In the genomic region with DNA sequence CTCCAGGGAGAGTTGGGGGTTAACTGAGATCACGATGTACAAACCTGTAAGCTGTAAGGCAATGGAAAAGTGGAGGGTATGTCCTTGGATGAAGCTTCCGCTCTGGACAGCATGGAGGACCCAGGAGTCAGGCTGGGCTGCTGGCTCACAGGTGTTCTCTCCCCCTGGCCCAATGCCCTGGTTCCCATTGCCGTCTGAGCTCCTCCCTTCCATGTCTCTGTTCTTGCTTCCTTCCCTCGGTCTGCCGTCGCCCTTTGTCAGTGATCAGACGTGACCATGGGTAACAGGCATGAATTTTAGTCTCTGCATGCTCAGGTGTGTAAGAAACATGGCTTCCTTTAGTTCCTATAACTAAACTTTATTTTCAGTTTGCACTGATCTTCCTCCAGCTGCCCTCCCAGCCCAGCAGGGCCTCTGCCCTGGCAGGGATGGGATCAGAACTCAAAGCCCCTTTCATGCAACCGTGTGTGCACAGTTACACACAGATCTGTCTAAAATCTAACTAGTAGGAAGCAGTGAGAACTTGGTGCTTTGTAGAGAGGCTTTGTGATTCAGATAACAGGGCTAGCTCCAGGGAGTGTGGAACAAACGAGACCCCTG, we compare ENCODE assay signal across 18 cellular contexts. TPM values are rescaled to one million over a fixed set of nuclear protein-coding genes. Genes with fewer than 3 reads are reported as not detected.
DNase-seq lines count a peak whose midpoint lies in the region; TF ChIP-seq lines count a peak whose summit lies in the region.
"Had no signal": no experiment of that assay in that cellular context is flagged by ENCODE, and none has a peak within 500 bp of the region (broad histone marks: within the 10 kb centered on the region; RNA-seq: fewer than 3 reads in every experiment).

No MANE protein-coding gene starts in this region.

- H3K9me3 ChIP-seq in right atrium auricular region (no peaks in the 10 kb centered on the region), neuronal stem cell (replicated peaks in 1 of 2; ENCODE audit: control insufficient read depth in 2 of 2, insufficient read depth in 1 of 2, low read depth in 1 of 2, low read length in 2 of 2) (no peaks in the 10 kb centered on the region), vagina (no peaks in the 10 kb centered on the region), tibial nerve (no peaks in the 10 kb centered on the region)
- H3K9me3 ChIP-seq: BLaER1 treated with 17β-estradiol and CSF1 and Interleukin-3, amounts not matched to agents 10 nM and 100 nM had no signal

- H2AFZ ChIP-seq in neuronal stem cell (ENCODE audit: low read length), result no peak overlapping the region

- H3K18ac ChIP-seq in neuronal stem cell (ENCODE audit: low read length), result peak overlapping the region; percentile 50

- H3K27me3 ChIP-seq in right atrium auricular region (no peaks in the 10 kb centered on the region), neuronal stem cell (ENCODE audit: control insufficient read depth in 3 of 3, insufficient read depth in 3 of 3, low read depth in 1 of 3, low read length in 3 of 3) (no peaks in the 10 kb centered on the region), vagina (no peaks in the 10 kb centered on the region), tibial nerve (no peaks in the 10 kb centered on the region)
- H3K27me3 ChIP-seq: BLaER1 treated with 17β-estradiol and CSF1 and Interleukin-3, amounts not matched to agents 10 nM and 100 nM had no signal

- H3K36me3 ChIP-seq in right atrium auricular region, result no peaks in the 10 kb centered on the region
- no peaks in the 10 kb centered on the region for H3K36me3 ChIP-seq in neuronal stem cell (replicated peaks in 1 of 2; ENCODE audit: control insufficient read depth in 2 of 2, insufficient read depth in 2 of 2, low read length in 2 of 2)
- no peaks in the 10 kb centered on the region for H3K36me3 ChIP-seq in vagina
- H3K36me3 ChIP-seq in tibial nerve, result no peaks in the 10 kb centered on the region
- H3K36me3 ChIP-seq: BLaER1 treated with 17β-estradiol and CSF1 and Interleukin-3, amounts not matched to agents 10 nM and 100 nM had no signal

- H2BK15ac ChIP-seq in neuronal stem cell (ENCODE audit: low read length), result no peak overlapping the region

- no peak overlapping the region for H2BK5ac ChIP-seq in neuronal stem cell (ENCODE audit: low read length)

- no peak overlapping the region for H2AK5ac ChIP-seq in neuronal stem cell (ENCODE audit: low read depth, low read length)

- H4K8ac ChIP-seq in neuronal stem cell (ENCODE audit: low read depth, low read length), result no peak overlapping the region

- DNase-seq in right atrium auricular region (ENCODE audit: low spot score), result peak; percentile 42
- DNase-seq in cardiac septum (ENCODE audit: low spot score), result no peak
- DNase-seq in islet precursor cell, result peak; percentile 37
- DNase-seq in neuronal stem cell (ENCODE audit: low spot score), result no peak
- peak; percentile 19 to 49 for DNase-seq in vagina (ENCODE audit: extremely low spot score in 2 of 2)
- no peak for DNase-seq in tibial nerve (ENCODE audit: low spot score in 2 of 2)
- no peak for DNase-seq in DMS 273 treated with DMSO at 0.1 percent for 48 hours (lab: John Stamatoyannopoulos, UW)
- DNase-seq in activated CD4-positive, alpha-beta T cell treated with anti-CD3 and anti-CD28 coated beads for 1 hour, result no peak
- DNase-seq: 8988T; CD4-positive, CD25-positive, alpha-beta regulatory T cell; CD8-positive, alpha-beta memory T cell; COR-L47; HCEC 1CT; IMR-90 had no signal

- no peak for TF ChIP-seq POLR2A in vagina (IDR thresholded peaks at IDR 0.05)
- TF ChIP-seq POLR2A in tibial nerve (IDR thresholded peaks at IDR 0.05), result no peak

- H3K4me1 ChIP-seq in right atrium auricular region, result no peaks in the 10 kb centered on the region
- H3K4me1 ChIP-seq in neuronal stem cell (ENCODE audit: control insufficient read depth in 2 of 2, insufficient read depth in 1 of 2, low read depth in 1 of 2, low read length in 2 of 2), result peaks cover 0 to 21% of the 10 kb centered on the region in 2 donors
- H3K4me1 ChIP-seq in vagina, result no peaks in the 10 kb centered on the region
- no peaks in the 10 kb centered on the region for H3K4me1 ChIP-seq in tibial nerve

- H3K14ac ChIP-seq in neuronal stem cell (ENCODE audit: low read length), result no peak overlapping the region

- H2BK12ac ChIP-seq in neuronal stem cell (ENCODE audit: low read length), result no peak overlapping the region

- no peak overlapping the region for H3K23ac ChIP-seq in neuronal stem cell (ENCODE audit: low read depth, low read length, poor library complexity)

- no peak overlapping the region for H3K4ac ChIP-seq in neuronal stem cell (ENCODE audit: low read length)

- H4K91ac ChIP-seq in neuronal stem cell (ENCODE audit: low read depth, low read length, poor library complexity), result no peak overlapping the region

- no CpG with 5 or more reads among the region's 9 CpGs for WGBS in neuronal stem cell (ENCODE audit: extremely low coverage in 2 of 2, insufficient read length in 2 of 2, insufficient replicate concordance in 1 of 2), 2 donors
- WGBS in tibial nerve, 2 donors, result 86 to 92% methylated on average over 9 of the region's 9 CpGs

- H3K27ac ChIP-seq in right atrium auricular region (no peak overlapping the region), neuronal stem cell (replicated peaks; ENCODE audit: low read length) (no peak overlapping the region), vagina (no peak overlapping the region), tibial nerve (no peak overlapping the region)
- H3K27ac ChIP-seq: BLaER1 treated with 17β-estradiol and CSF1 and Interleukin-3, amounts not matched to agents 10 nM and 100 nM had no signal

- H3K4me2 ChIP-seq in neuronal stem cell (ENCODE audit: insufficient read depth, low read length, poor library complexity, severe bottlenecking), result no peak overlapping the region

- no peak overlapping the region for H2BK120ac ChIP-seq in neuronal stem cell (ENCODE audit: low read depth, low read length)

- H3K4me3 ChIP-seq in right atrium auricular region, result no peak overlapping the region
- H3K4me3 ChIP-seq in neuronal stem cell (ENCODE audit: low read length in 2 of 2), result no peak overlapping the region
- no peak overlapping the region for H3K4me3 ChIP-seq in vagina
- no peak overlapping the region for H3K4me3 ChIP-seq in tibial nerve
- H3K4me3 ChIP-seq: BLaER1 treated with 17β-estradiol and CSF1 and Interleukin-3, amounts not matched to agents 10 nM and 100 nM had no signal

- intact Hi-C loops in cardiac septum (cut with DNase I), result no loop called here
- intact Hi-C loops in vagina (cut with DNase I), result no loop called here

- H3K9ac ChIP-seq in neuronal stem cell (ENCODE audit: low read depth, low read length, poor library complexity), result no peak overlapping the region
- H3K9ac ChIP-seq: BLaER1 treated with 17β-estradiol and CSF1 and Interleukin-3, amounts not matched to agents 10 nM and 100 nM had no signal

- TF ChIP-seq CTCF in right atrium auricular region (IDR thresholded peaks at IDR 0.05), result no peak
- TF ChIP-seq CTCF in vagina (IDR thresholded peaks at IDR 0.05), result no peak
- no peak for TF ChIP-seq CTCF in tibial nerve (IDR thresholded peaks at IDR 0.05)

- H3K79me1 ChIP-seq in neuronal stem cell (ENCODE audit: low read depth, low read length), result no peaks in the 10 kb centered on the region

- TF ChIP-seq EP300 in tibial nerve (IDR thresholded peaks at IDR 0.05), result no peak

RNA-seq across cellular contexts. Expression of a gene that starts 51.7 kb away (rescaled TPM):
- total RNA-seq in right atrium auricular region, result under 1 TPM; 0.74 to 0.83 TPM
- total RNA-seq in cardiac septum, result 5.7 TPM
- polyA plus RNA-seq in neuronal stem cell (2013, experiment 1 of 2), result 0.10 TPM
- polyA plus RNA-seq in neuronal stem cell (2013, experiment 2 of 2), result 0.07 TPM
- total RNA-seq in vagina, result 4.9 TPM
- total RNA-seq in tibial nerve, result 1 to 10 TPM in 3 of 4 donors, under 1 TPM in 1; 0.22 to 1.8 (median 1.1) TPM
- total RNA-seq: A673; CD8-positive, alpha-beta memory T cell; H4; IMR-90 had no signal
- polyA plus RNA-seq: AG04450; CD8-positive, alpha-beta memory T cell; IMR-90 had no signal

Comparison
In these comparisons a context has a peak if more than half of its experiments do, and no peak if none do; other contexts are left out.
1. DNase-seq: peak in right atrium auricular region (single experiment), islet precursor cell (single experiment) and vagina (2 of 2); none in cardiac septum (single experiment), neuronal stem cell (single experiment), tibial nerve (0 of 2), DMS 273 treated with DMSO at 0.1 percent for 48 hours (single experiment) and activated CD4-positive, alpha-beta T cell treated with anti-CD3 and anti-CD28 coated beads for 1 hour (single experiment).